ENCODE assay signal across 39 cellular contexts in the genomic region with DNA sequence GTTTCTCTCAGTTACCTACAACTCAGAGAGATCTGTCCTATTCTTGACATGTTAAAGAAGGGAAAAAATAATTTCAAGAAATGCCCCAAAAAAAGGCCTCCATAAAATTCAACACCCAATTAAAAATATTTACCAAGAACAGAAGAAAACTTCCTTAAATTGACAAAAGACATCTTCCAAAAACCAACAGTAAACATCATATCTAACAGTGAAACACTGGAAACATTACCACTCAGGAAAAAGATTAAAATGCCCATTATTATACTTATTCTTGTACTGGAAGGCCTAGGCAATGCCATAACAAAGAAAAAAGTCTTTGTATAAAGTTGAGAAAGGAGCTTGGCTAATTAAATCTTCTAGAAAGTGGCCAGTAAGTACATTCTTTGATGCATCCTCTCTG.
"Had no signal": no experiment of that assay in that cellular context is flagged by ENCODE, and none has a peak within 500 bp of the region (broad histone marks: within the 10 kb centered on the region; RNA-seq: fewer than 3 reads in every experiment).

No MANE protein-coding gene starts in this region.

- H3K9me3 ChIP-seq: adrenal gland, ascending aorta, body of pancreas, breast epithelium had no signal

- DNase-seq: activated effector memory CD4-positive, alpha-beta T cell treated with anti-CD3 and anti-CD28 coated beads, Interleukin-2, amount 50 U/mL, for 16 hours; activated effector memory CD4-positive, alpha-beta T cell treated with Interleukin-2 at 50 U/mL for 16 hours; activated gamma-delta T cell; activated gamma-delta T cell treated with Interleukin-2 at 50 U/mL for 16 hours; activated naive CD4-positive, alpha-beta T cell; activated naive CD4-positive, alpha-beta T cell treated with anti-CD3 and anti-CD28 coated beads for 36 hours; activated naive CD4-positive, alpha-beta T cell treated with anti-CD3 and anti-CD28 coated beads, Interleukin-2, amount 10 ng/mL, durations not matched to agents 7 days and 5 days; activated naive CD4-positive, alpha-beta T cell treated with anti-CD3 and anti-CD28 coated beads, Interleukin-2, amount 50 U/mL, for 16 hours; activated naive CD4-positive, alpha-beta T cell treated with Interleukin-2 at 50 U/mL for 16 hours; activated naive CD8-positive, alpha-beta T cell treated with anti-CD3 and anti-CD28 coated beads for 36 hours; activated naive CD8-positive, alpha-beta T cell treated with anti-CD3 and anti-CD28 coated beads, Interleukin-2, amount 10 ng/mL, durations not matched to agents 7 days and 5 days; activated naive CD8-positive, alpha-beta T cell treated with anti-CD3 and anti-CD28 coated beads, Interleukin-2, amount 50 U/mL, for 24 hours; activated T-cell treated with anti-CD3 and anti-CD28 coated beads, Interleukin-2, amount 50 U/mL, for 1 hour; activated T-cell treated with anti-CD3 and anti-CD28 coated beads, Interleukin-2, amount 50 U/mL, for 24 hours; activated T-cell treated with anti-CD3 and anti-CD28 coated beads, Interleukin-2, amount 50 U/mL, for 4 hours; activated T-cell treated with anti-CD3 and anti-CD28 coated beads, Interleukin-2, amount 50 U/mL, for 48 hours; activated T-cell treated with anti-CD3 and anti-CD28 coated beads, Interleukin-2, amount 50 U/mL, for 72 hours; adrenal gland; amniotic stem cell; amygdala; anterior cingulate cortex; aorta; body of pancreas; brain microvascular endothelial cell; caudate nucleus; central memory CD4-positive, alpha-beta T cell; cerebellar nuclear complex had no signal

- H3K4me3 ChIP-seq: adrenal gland, ascending aorta, body of pancreas, breast epithelium, cardiac muscle cell had no signal

- H3K36me3 ChIP-seq: adrenal gland, ascending aorta, brain microvascular endothelial cell, breast epithelium, cardiac muscle cell had no signal

- H3K9me3 Mint-ChIP-seq: activated naive CD4-positive, alpha-beta T cell treated with anti-CD3 and anti-CD28 coated beads for 36 hours; activated naive CD4-positive, alpha-beta T cell treated with anti-CD3 and anti-CD28 coated beads, Interleukin-2, amount 10 ng/mL, durations not matched to agents 7 days and 5 days; activated naive CD4-positive, alpha-beta T cell treated with anti-CD3 and anti-CD28 coated beads, Interleukin-2, amount 50 U/mL, for 24 hours; activated naive CD4-positive, alpha-beta T cell treated with anti-CD3 and anti-CD28 coated beads, Interleukin-2, amount 50 U/mL, for 72 hours; activated naive CD8-positive, alpha-beta T cell treated with anti-CD3 and anti-CD28 coated beads for 36 hours; activated naive CD8-positive, alpha-beta T cell treated with anti-CD3 and anti-CD28 coated beads, Interleukin-2, amount 10 ng/mL, durations not matched to agents 7 days and 5 days; activated naive CD8-positive, alpha-beta T cell treated with anti-CD3 and anti-CD28 coated beads, Interleukin-2, amount 50 U/mL, for 24 hours; activated T-cell treated with anti-CD3 and anti-CD28 coated beads, Interleukin-2, amount 50 U/mL, for 24 hours; activated T-cell treated with anti-CD3 and anti-CD28 coated beads, Interleukin-2, amount 50 U/mL, for 4 hours; activated T-cell treated with anti-CD3 and anti-CD28 coated beads, Interleukin-2, amount 50 U/mL, for 72 hours; activated T-helper 1 cell treated with anti-CD3 and anti-CD28 coated beads, Interleukin-12 subunit alpha, Interleukin-12 subunit beta, Interleukin-2, Interleukin-4 antibody, amounts not matched to agents 30 ng/mL and 10 ng/mL and 1 ng/mL, durations not matched to agents 14 hours and 24 hours and 36 hours; activated T-helper 17 cell treated with anti-CD3 and anti-CD28 coated beads, Interleukin-2, amount 50 U/mL, for 72 hours; activated T-helper 2 cell treated with anti-CD3 and anti-CD28 coated beads, Interferon-gamma antibody, Interleukin-2, Interleukin-4, amounts not matched to agents 10 μg/mL and 5 μg/mL and 100 μg/mL, durations not matched to agents 14 hours and 24 hours and 36 hours; brain; central memory CD8-positive, alpha-beta T cell had no signal

- H3K27me3 Mint-ChIP-seq: activated naive CD4-positive, alpha-beta T cell treated with anti-CD3 and anti-CD28 coated beads, Interleukin-2, amount 10 ng/mL, durations not matched to agents 7 days and 5 days; activated naive CD4-positive, alpha-beta T cell treated with anti-CD3 and anti-CD28 coated beads, Interleukin-2, amount 50 U/mL, for 24 hours; activated naive CD8-positive, alpha-beta T cell; activated naive CD8-positive, alpha-beta T cell treated with anti-CD3 and anti-CD28 coated beads for 36 hours; activated naive CD8-positive, alpha-beta T cell treated with anti-CD3 and anti-CD28 coated beads, Interleukin-2, amount 50 U/mL, for 24 hours; activated T-cell treated with anti-CD3 and anti-CD28 coated beads, Interleukin-2, amount 50 U/mL, for 24 hours; activated T-helper 17 cell treated with anti-CD3 and anti-CD28 coated beads, Interleukin-2, amount 50 U/mL, for 72 hours; brain; central memory CD8-positive, alpha-beta T cell had no signal

- FAIRE-seq: bronchial epithelial cell had no signal

- H3K4me1 Mint-ChIP-seq: activated T-helper 17 cell treated with anti-CD3 and anti-CD28 coated beads, Interleukin-2, amount 50 U/mL, for 72 hours had no signal

- H3K36me3 Mint-ChIP-seq: activated naive CD4-positive, alpha-beta T cell treated with anti-CD3 and anti-CD28 coated beads, Interleukin-2, amount 10 ng/mL, durations not matched to agents 7 days and 5 days; activated naive CD4-positive, alpha-beta T cell treated with anti-CD3 and anti-CD28 coated beads, Interleukin-2, amount 50 U/mL, for 72 hours; activated naive CD8-positive, alpha-beta T cell treated with anti-CD3 and anti-CD28 coated beads for 36 hours; activated naive CD8-positive, alpha-beta T cell treated with anti-CD3 and anti-CD28 coated beads, Interleukin-2, amount 10 ng/mL, durations not matched to agents 7 days and 5 days; brain had no signal

- H3K27me3 ChIP-seq: adrenal gland, ascending aorta, body of pancreas, brain microvascular endothelial cell, breast epithelium, cardiac muscle cell had no signal

- H3K27ac ChIP-seq: adrenal gland, ascending aorta, body of pancreas, brain microvascular endothelial cell, breast epithelium, cardiac muscle cell had no signal

- H3K27ac Mint-ChIP-seq: activated naive CD4-positive, alpha-beta T cell treated with anti-CD3 and anti-CD28 coated beads for 36 hours; activated naive CD4-positive, alpha-beta T cell treated with anti-CD3 and anti-CD28 coated beads, Interleukin-2, amount 10 ng/mL, durations not matched to agents 7 days and 5 days; activated naive CD4-positive, alpha-beta T cell treated with anti-CD3 and anti-CD28 coated beads, Interleukin-2, amount 50 U/mL, for 24 hours; activated naive CD8-positive, alpha-beta T cell; activated naive CD8-positive, alpha-beta T cell treated with anti-CD3 and anti-CD28 coated beads for 36 hours; activated naive CD8-positive, alpha-beta T cell treated with anti-CD3 and anti-CD28 coated beads, Interleukin-2, amount 10 ng/mL, durations not matched to agents 7 days and 5 days; activated naive CD8-positive, alpha-beta T cell treated with anti-CD3 and anti-CD28 coated beads, Interleukin-2, amount 50 U/mL, for 24 hours; activated T-cell treated with anti-CD3 and anti-CD28 coated beads, Interleukin-2, amount 50 U/mL, for 24 hours; activated T-cell treated with anti-CD3 and anti-CD28 coated beads, Interleukin-2, amount 50 U/mL, for 72 hours; activated T-helper 1 cell treated with anti-CD3 and anti-CD28 coated beads, Interleukin-12 subunit alpha, Interleukin-12 subunit beta, Interleukin-2, Interleukin-4 antibody, amounts not matched to agents 30 ng/mL and 10 ng/mL and 1 ng/mL, durations not matched to agents 14 hours and 24 hours and 36 hours; activated T-helper 17 cell treated with anti-CD3 and anti-CD28 coated beads, Interleukin-2, amount 50 U/mL, for 72 hours; activated T-helper 2 cell treated with anti-CD3 and anti-CD28 coated beads, Interferon-gamma antibody, Interleukin-2, Interleukin-4, amounts not matched to agents 10 μg/mL and 5 μg/mL and 100 μg/mL, durations not matched to agents 14 hours and 24 hours and 36 hours; brain had no signal

- H3K4me3 Mint-ChIP-seq: activated naive CD4-positive, alpha-beta T cell treated with anti-CD3 and anti-CD28 coated beads for 36 hours; activated naive CD4-positive, alpha-beta T cell treated with anti-CD3 and anti-CD28 coated beads, Interleukin-2, amount 10 ng/mL, durations not matched to agents 7 days and 5 days; activated naive CD4-positive, alpha-beta T cell treated with anti-CD3 and anti-CD28 coated beads, Interleukin-2, amount 50 U/mL, for 24 hours; activated naive CD8-positive, alpha-beta T cell; activated naive CD8-positive, alpha-beta T cell treated with anti-CD3 and anti-CD28 coated beads for 36 hours; activated naive CD8-positive, alpha-beta T cell treated with anti-CD3 and anti-CD28 coated beads, Interleukin-2, amount 10 ng/mL, durations not matched to agents 7 days and 5 days; activated naive CD8-positive, alpha-beta T cell treated with anti-CD3 and anti-CD28 coated beads, Interleukin-2, amount 50 U/mL, for 24 hours; activated T-cell treated with anti-CD3 and anti-CD28 coated beads, Interleukin-2, amount 50 U/mL, for 24 hours; activated T-cell treated with anti-CD3 and anti-CD28 coated beads, Interleukin-2, amount 50 U/mL, for 4 hours; activated T-cell treated with anti-CD3 and anti-CD28 coated beads, Interleukin-2, amount 50 U/mL, for 72 hours; activated T-helper 1 cell treated with anti-CD3 and anti-CD28 coated beads, Interleukin-12 subunit alpha, Interleukin-12 subunit beta, Interleukin-2, Interleukin-4 antibody, amounts not matched to agents 30 ng/mL and 10 ng/mL and 1 ng/mL, durations not matched to agents 14 hours and 24 hours and 36 hours; activated T-helper 17 cell treated with anti-CD3 and anti-CD28 coated beads, Interleukin-2, amount 50 U/mL, for 72 hours; brain; central memory CD8-positive, alpha-beta T cell had no signal

- ATAC-seq: activated naive CD4-positive, alpha-beta T cell treated with anti-CD3 and anti-CD28 coated beads, Interleukin-2, amount 50 U/mL, for 72 hours; activated naive CD8-positive, alpha-beta T cell treated with anti-CD3 and anti-CD28 coated beads, Interleukin-2, amount 50 U/mL, for 24 hours; activated T-cell treated with anti-CD3 and anti-CD28 coated beads, Interleukin-2, amount 50 U/mL, for 4 hours; activated T-cell treated with anti-CD3 and anti-CD28 coated beads, Interleukin-2, amount 50 U/mL, for 72 hours; activated T-helper 17 cell treated with anti-CD3 and anti-CD28 coated beads, Interleukin-2, amount 50 U/mL, for 72 hours; body of pancreas had no signal
